ENCODE assay signal across 17 cellular contexts in the genomic region with DNA sequence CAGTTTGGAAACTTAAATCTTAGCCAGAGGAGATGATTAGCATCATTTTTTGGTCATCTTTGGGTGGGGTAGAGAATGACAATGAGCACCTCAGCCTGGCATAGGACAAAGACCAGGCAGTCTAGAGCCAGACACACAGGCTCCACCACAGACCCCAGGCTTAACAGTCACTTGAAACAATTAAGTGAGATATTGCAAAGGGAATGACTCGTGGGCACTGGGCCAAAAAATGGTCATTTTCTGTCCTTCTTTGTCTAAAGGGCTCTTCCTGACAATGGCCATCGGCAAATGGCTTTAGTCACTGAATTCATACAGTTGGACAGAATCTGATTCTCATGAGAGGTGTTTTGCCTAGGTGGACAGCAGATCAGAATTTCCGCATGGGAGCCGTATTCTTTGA.
DNase-seq lines count a peak whose midpoint lies in the region; ATAC-seq, FAIRE-seq and TF ChIP-seq lines count a peak whose summit lies in the region.
"Had no signal": no experiment of that assay in that cellular context is flagged by ENCODE, and none has a peak within 500 bp of the region (broad histone marks: within the 10 kb centered on the region; RNA-seq: fewer than 3 reads in every experiment).

No MANE protein-coding gene starts in this region.

- no peak overlapping the region for H3K23ac ChIP-seq in H9 (ENCODE audit: insufficient read length, low read depth, low read length)
- no peak overlapping the region for H3K23ac ChIP-seq in mesenchymal stem cell (ENCODE audit: low read length in 2 of 2)

- peak overlapping the region in 2 of 3 experiments; percentile 64 to 76; a peak in 2 of 7 replicates for H3K27ac Mint-ChIP-seq in H9

- H3K36me3 ChIP-seq in mesenchymal stem cell (ENCODE audit: control insufficient read depth in 1 of 2, insufficient read depth in 2 of 2, low read depth in 1 of 2, low read length in 2 of 2) (peaks cover 0 to 9% of the 10 kb centered on the region in 2 experiments), subcutaneous abdominal adipose tissue (ENCODE audit: control insufficient read depth in 5 of 5, insufficient read depth in 5 of 5, low read length in 5 of 5) (no peaks in the 10 kb centered on the region)

- H4K20me1 ChIP-seq in H9 (ENCODE audit: control insufficient read depth, insufficient read depth, insufficient read length), result no peaks in the 10 kb centered on the region

- H4K8ac ChIP-seq in H9 (replicated peaks; ENCODE audit: insufficient read length, low read depth, low read length) (no peak overlapping the region), mesenchymal stem cell (ENCODE audit: low read length) (no peak overlapping the region)

- H2BK5ac ChIP-seq in H9 (ENCODE audit: insufficient read length, low read length) (no peak overlapping the region), mesenchymal stem cell (ENCODE audit: low read depth, low read length, poor library complexity, severe bottlenecking) (no peak overlapping the region)

- no peak overlapping the region for H3K56ac ChIP-seq in H9 (ENCODE audit: insufficient read length, low read depth, low read length)

- no peak overlapping the region for H2AK5ac ChIP-seq in H9 (ENCODE audit: insufficient read length, low read length)
- peak overlapping the region; percentile 43 for H2AK5ac ChIP-seq in mesenchymal stem cell (ENCODE audit: low read length, severe bottlenecking)

- no CpG with 5 or more reads among the region's 4 CpGs for WGBS in H9 (ENCODE audit: extremely low coverage, insufficient read length, low lambda C conversion rate)
- WGBS in mesenchymal stem cell, result 88% methylated on average over 4 of the region's 4 CpGs

- no peak for FAIRE-seq in RCC 7860 (lab: Jason Lieb, UNC)

- H3K4me3 Mint-ChIP-seq in H9, result no peak overlapping the region

- no peak overlapping the region for H3K14ac ChIP-seq in H9 (ENCODE audit: insufficient read depth, low read length)
- no peak overlapping the region for H3K14ac ChIP-seq in mesenchymal stem cell (ENCODE audit: low read length in 2 of 2)

- no peak overlapping the region for H3K4ac ChIP-seq in H9 (ENCODE audit: low read depth, low read length)
- no peak overlapping the region for H3K4ac ChIP-seq in mesenchymal stem cell (ENCODE audit: low read depth in 1 of 2, low read length in 2 of 2)

- no peaks in the 10 kb centered on the region for H3K4me1 ChIP-seq in H9 (ENCODE audit: insufficient read depth, low read length)
- peaks cover 38% of the 10 kb centered on the region for H3K4me1 ChIP-seq in mesenchymal stem cell (ENCODE audit: control insufficient read depth, insufficient read depth, low read depth, low read length)
- H3K4me1 ChIP-seq in subcutaneous abdominal adipose tissue (ENCODE audit: control insufficient read depth in 5 of 5, insufficient read depth in 5 of 5, low read length in 5 of 5), result peaks cover 9 to 77% (median 70%) of the 10 kb centered on the region in 5 donors

- H3K4me2 ChIP-seq in H9 (ENCODE audit: insufficient read depth, insufficient read length, low read length) (no peak overlapping the region), mesenchymal stem cell (ENCODE audit: low read length, poor library complexity, severe bottlenecking) (no peak overlapping the region)

- no peak overlapping the region for H2BK15ac ChIP-seq in H9 (ENCODE audit: low read depth, low read length)
- H2BK15ac ChIP-seq in mesenchymal stem cell (ENCODE audit: low read depth, poor library complexity, severe bottlenecking), result no peak overlapping the region

- H3K4me1 Mint-ChIP-seq in H9, result peaks cover 11 to 19% of the 10 kb centered on the region in 2 experiments

- H3K79me2 ChIP-seq in H9 (ENCODE audit: insufficient read depth, low read length), result no peaks in the 10 kb centered on the region

- TF ChIP-seq CTCF in H9 (conservative IDR thresholded peaks at IDR 0.05), result no peak

- no peak overlapping the region for H2BK20ac ChIP-seq in H9 (ENCODE audit: low read depth, low read length, poor library complexity, severe bottlenecking)

- H3K27me3 Mint-ChIP-seq in H9 (ENCODE audit: low read depth), result no peaks in the 10 kb centered on the region; the same call in 1 of the 2 replicates

- H3K9me3 Mint-ChIP-seq in H9, result no peaks in the 10 kb centered on the region

- H3K9me3 ChIP-seq in H9 (ENCODE audit: control insufficient read depth, low read depth, low read length) (no peaks in the 10 kb centered on the region), mesenchymal stem cell (ENCODE audit: control insufficient read depth, low read length) (no peaks in the 10 kb centered on the region), subcutaneous abdominal adipose tissue (ENCODE audit: control insufficient read depth in 5 of 5, low read length in 5 of 5) (no peaks in the 10 kb centered on the region)

- H2BK120ac ChIP-seq in H9 (ENCODE audit: low read depth, low read length, poor library complexity, severe bottlenecking) (no peak overlapping the region), mesenchymal stem cell (ENCODE audit: low read depth, low read length) (no peak overlapping the region)

- no peak overlapping the region for H2AFZ ChIP-seq in H9 (ENCODE audit: low read length)
- no peak overlapping the region for H2AFZ ChIP-seq in mesenchymal stem cell (ENCODE audit: low read depth, low read length)

- H3K18ac ChIP-seq in H9 (ENCODE audit: insufficient read length, low read depth, low read length) (no peak overlapping the region), mesenchymal stem cell (ENCODE audit: low read depth in 1 of 2, low read length in 2 of 2) (no peak overlapping the region)

- H3K36me3 Mint-ChIP-seq in H9 (ENCODE audit: insufficient read depth in 1 of 3, low read depth in 3 of 3), result no peaks in the 10 kb centered on the region; a peak in 1 of 7 replicates

- no peak overlapping the region for H3T11ph ChIP-seq in H9 (ENCODE audit: low read length)

- ATAC-seq in GM19023 (IDR thresholded peaks at IDR 0.05; ENCODE audit: unreplicated experiment), result no peak
- ATAC-seq: Panc1 had no signal

- H3K79me1 ChIP-seq in H9 (ENCODE audit: insufficient read depth, low read depth, low read length, poor library complexity, severe bottlenecking) (no peaks in the 10 kb centered on the region), mesenchymal stem cell (replicated peaks; ENCODE audit: low read length, poor library complexity, severe bottlenecking) (peaks cover 70% of the 10 kb centered on the region)

- no peaks in the 10 kb centered on the region for H3K27me3 ChIP-seq in H9 (ENCODE audit: insufficient read depth, low read length)
- H3K27me3 ChIP-seq in mesenchymal stem cell (ENCODE audit: control insufficient read depth in 1 of 2, insufficient read depth in 1 of 2, low read length in 2 of 2), result peaks cover 0 to 20% of the 10 kb centered on the region in 2 experiments
- no peaks in the 10 kb centered on the region for H3K27me3 ChIP-seq in subcutaneous abdominal adipose tissue (ENCODE audit: control insufficient read depth in 5 of 5, insufficient read depth in 4 of 5, low read length in 5 of 5)

- H3K27ac ChIP-seq in H9 (ENCODE audit: insufficient read length, low read depth, low read length), result no peak overlapping the region
- no peak overlapping the region for H3K27ac ChIP-seq in mesenchymal stem cell (ENCODE audit: low read length, poor library complexity, severe bottlenecking)
- H3K27ac ChIP-seq in subcutaneous abdominal adipose tissue (ENCODE audit: low read depth, low read length), result peak overlapping the region; percentile 82

- H3K23me2 ChIP-seq in H9 (ENCODE audit: insufficient read length, low read depth, low read length, poor library complexity, severe bottlenecking), result no peaks in the 10 kb centered on the region

- no peak overlapping the region for H2BK12ac ChIP-seq in H9 (ENCODE audit: insufficient read length, low read depth, low read length)
- H2BK12ac ChIP-seq in mesenchymal stem cell (ENCODE audit: low read length in 2 of 2), result no peak overlapping the region

- no peak overlapping the region for H4K5ac ChIP-seq in H9 (ENCODE audit: insufficient read length, low read depth, low read length)

- no peak overlapping the region for H4K91ac ChIP-seq in H9 (ENCODE audit: insufficient read length, low read depth, low read length)
- H4K91ac ChIP-seq in mesenchymal stem cell (ENCODE audit: low read length), result no peak overlapping the region

- H3K9ac ChIP-seq in H9 (ENCODE audit: extremely low read depth, insufficient read length, low read length) (no peak overlapping the region), mesenchymal stem cell (ENCODE audit: low read length) (no peak overlapping the region), subcutaneous abdominal adipose tissue (ENCODE audit: low read length in 5 of 5) (no peak overlapping the region)

- DNase-seq in H9 (no peak), RCC 7860 (ENCODE audit: low spot score) (peak; percentile 6), mesenchymal stem cell (no peak)
- no peak for DNase-seq in stimulated activated naive CD4-positive, alpha-beta T cell (lab: John Stamatoyannopoulos, UW)
- DNase-seq in stimulated activated CD4-positive, alpha-beta T cell treated with anti-CD3 and anti-CD28 coated beads, Interleukin-2, amount 100 ng/mL, for 48 hours, result no peak
- DNase-seq: DMS 273 treated with DMSO at 0.1 percent for 48 hours, HCEC 1CT, IMR-90, MV-4-11, NCI-H1417 treated with DMSO at 0.1 percent for 48 hours, NCI-H2081, NCI-H345, NCI-H774, Right ventricle myocardium superior had no signal

- H3K4me3 ChIP-seq in mesenchymal stem cell (ENCODE audit: insufficient read depth in 1 of 2, low read depth in 1 of 2, low read length in 2 of 2) (no peak overlapping the region), subcutaneous abdominal adipose tissue (ENCODE audit: low read depth in 1 of 5, low read length in 5 of 5) (no peak overlapping the region)
